1 cellular context compared by ENCODE assay signal in the genomic region with DNA sequence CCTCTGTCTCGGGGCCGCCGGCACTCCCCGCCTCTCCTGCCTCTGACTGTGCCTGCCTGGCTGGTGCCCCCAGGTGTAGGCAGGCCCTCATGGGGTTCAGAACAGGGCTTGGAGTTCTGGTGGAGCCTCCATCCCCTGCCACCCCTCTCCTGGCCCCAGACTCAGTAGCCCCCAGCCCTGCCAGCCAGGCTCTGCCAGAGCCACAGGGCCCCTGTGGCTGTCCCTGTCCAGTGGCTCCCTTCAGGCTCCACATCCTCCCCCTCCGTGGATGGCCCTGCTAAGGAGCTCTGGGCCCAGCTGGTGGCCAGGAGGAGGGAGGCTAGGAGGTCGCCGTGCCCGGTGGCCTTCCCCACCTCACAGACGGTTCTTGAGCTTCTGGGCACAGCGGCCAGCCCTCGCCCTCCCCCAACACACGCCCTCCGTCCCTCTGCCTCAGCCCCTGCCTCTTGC.
TF ChIP-seq lines count a peak whose summit lies in the region.

No MANE protein-coding gene starts in this region.

TF ChIP-seq in HEK293, 187 proteins besides CTCF, POLR2A, EP300 and RAD21 (continued from another document):
- TF ChIP-seq GLIS2 (tag by site-specific recombination; IDR thresholded peaks at IDR 0.05), result 0 out of 2 replicates have a peak, but pooled peaks have one; percentile 5
